Comparison of ENCODE assay signal across 10 cellular contexts in genomic region chrX:103586659-103587058, GRCh38. TPM values are rescaled to one million over a fixed set of nuclear protein-coding genes. Genes with fewer than 3 reads are reported as not detected.
DNase-seq lines count a peak whose midpoint lies in the region; ATAC-seq, FAIRE-seq and TF ChIP-seq lines count a peak whose summit lies in the region.
"Had no signal": no experiment of that assay in that cellular context is flagged by ENCODE, and none has a peak within 500 bp of the region (broad histone marks: within the 10 kb centered on the region; RNA-seq: fewer than 3 reads in every experiment).

No MANE protein-coding gene starts in this region.

- WGBS in esophagus, 2 donors = 40 to 63% methylated on average over 4 of the region's 4 CpGs

- POLR2A ChIA-PET in PC-3 (lab: Charles Lee; ENCODE audit: unreplicated experiment) = no interaction called here

- H3K9ac ChIP-seq in PC-3 (ENCODE audit: low read length) (peak overlapping the region; percentile 92; the same call in 1 of the 2 replicates), parathyroid adenoma (no peak overlapping the region)

- H2AFZ ChIP-seq in PC-3 (ENCODE audit: low read length) = 0 out of 2 replicates have a peak overlapping the region, but pooled peaks have one; percentile 96
- H2AFZ ChIP-seq in parathyroid adenoma = no peak overlapping the region

- DNase-seq in PC-3 (no peak), GM19239 (ENCODE audit: insufficient read length, low spot score) (no peak)
- DNase-seq: HCEC 1CT, Kasumi-1 had no signal

- H3F3A ChIP-seq in PC-3 (ENCODE audit: low read length, unreplicated experiment) = no peaks in the 10 kb centered on the region

- no TSS peak for BruUV-seq in PC-3 (replicated peaks; lab: Mats Ljungman, UMichigan)

- ATAC-seq in PC-3 (no peak), esophagus mucosa (no peak), HG03280 (IDR thresholded peaks at IDR 0.05; ENCODE audit: unreplicated experiment) (no peak), GM21515 (IDR thresholded peaks at IDR 0.05; ENCODE audit: unreplicated experiment) (no peak)

- H3K4me1 ChIP-seq in PC-3 (ENCODE audit: insufficient read depth, low read length) (peaks cover 6% of the 10 kb centered on the region; the same call in 1 of the 2 replicates), esophagus (ENCODE audit: control insufficient read depth in 2 of 2, insufficient read depth in 2 of 2, low read length in 1 of 2) (no peaks in the 10 kb centered on the region), parathyroid adenoma (peaks cover 3% of the 10 kb centered on the region)

- H3K9me2 ChIP-seq in PC-3 (replicated peaks; ENCODE audit: low read length) = no peaks in the 10 kb centered on the region

- H3K27me3 ChIP-seq in PC-3 (ENCODE audit: low read length) (no peaks in the 10 kb centered on the region), esophagus (ENCODE audit: control insufficient read depth in 1 of 2, insufficient read depth in 2 of 2, low read length in 2 of 2) (no peaks in the 10 kb centered on the region), parathyroid adenoma (ENCODE audit: control insufficient read depth, insufficient read depth, low read length) (no peaks in the 10 kb centered on the region)

- no peak for FAIRE-seq in GM19239 (lab: Jason Lieb, UNC)

- H3K4me2 ChIP-seq in PC-3 (ENCODE audit: low read length) = peak overlapping the region; percentile 90
- peak overlapping the region; percentile 68 for H3K4me2 ChIP-seq in parathyroid adenoma (ENCODE audit: low read length)

- peak overlapping the region; percentile 98 for H3K4me3 ChIP-seq in PC-3 (ENCODE audit: low read length)
- H3K4me3 ChIP-seq in esophagus (ENCODE audit: low read depth in 1 of 2, low read length in 2 of 2) = peak overlapping the region; percentile 69 to 89
- H3K4me3 ChIP-seq in parathyroid adenoma (ENCODE audit: low read depth, low read length) = peak overlapping the region; percentile 78

- no peak for TF ChIP-seq CTCF in C4-2B (conservative IDR thresholded peaks at IDR 0.05)
- no peak for TF ChIP-seq CTCF in PC-3 (conservative IDR thresholded peaks at IDR 0.05; ENCODE audit: low read depth, low read length)
- TF ChIP-seq CTCF in parathyroid adenoma (IDR thresholded peaks at IDR 0.05) = no peak

- CTCF ChIA-PET in PC-3 (lab: Charles Lee) = no interaction called here

- intact Hi-C loops in PC-3 (cut with micrococcal nuclease) = loop anchor here (5.0 kb wide), 2 partner anchors 41 to 54 kb away; partner anchors contain the start of gene TCEAL1

- no peaks in the 10 kb centered on the region for H3K36me3 ChIP-seq in PC-3 (ENCODE audit: low read depth, low read length)
- H3K36me3 ChIP-seq in esophagus (ENCODE audit: control insufficient read depth in 2 of 2, insufficient read depth in 2 of 2, low read length in 1 of 2) = no peaks in the 10 kb centered on the region
- H3K36me3 ChIP-seq in parathyroid adenoma (ENCODE audit: control insufficient read depth, insufficient read depth, low read length) = no peaks in the 10 kb centered on the region

- H3K27ac ChIP-seq in C4-2B (peak overlapping the region; percentile 90), PC-3 (ENCODE audit: low read length) (no peak overlapping the region), esophagus (ENCODE audit: low read depth in 2 of 2, low read length in 1 of 2) (no peak overlapping the region), parathyroid adenoma (peak overlapping the region; percentile 92)

- H3K79me2 ChIP-seq in PC-3 (ENCODE audit: low read length) (peaks cover 27% of the 10 kb centered on the region), parathyroid adenoma (no peaks in the 10 kb centered on the region)

- H4K20me1 ChIP-seq in PC-3 (ENCODE audit: low read length) = no peaks in the 10 kb centered on the region

- H3K9me3 ChIP-seq in PC-3 (ENCODE audit: low read length) = no peaks in the 10 kb centered on the region
- H3K9me3 ChIP-seq in esophagus (ENCODE audit: control insufficient read depth in 2 of 2, insufficient read depth in 1 of 2, low read depth in 1 of 2, low read length in 1 of 2) = no peaks in the 10 kb centered on the region
- H3K9me3 ChIP-seq in parathyroid adenoma (ENCODE audit: control insufficient read depth, low read length) = no peaks in the 10 kb centered on the region

RNA-seq across cellular contexts. Expression of gene TCEAL4, which starts 1.3 kb away (rescaled TPM):
- total RNA-seq in PC-3 (2014; rRNA removed) (29.8 and 40.8 TPM in 2 replicates), esophagus mucosa (25.7 TPM)
- polyA plus RNA-seq in esophagus = 100 to 1,000 TPM in 1 of 2 donors, 10 to 100 TPM in 1; 94.8 to 124 TPM

RNA-seq across cellular contexts. Expression of gene TCEAL3, which starts 21.1 kb away (rescaled TPM):
- 18.3 and 21.1 TPM in 2 replicates for total RNA-seq in PC-3 (2014; rRNA removed)
- polyA plus RNA-seq in esophagus = 10 to 100 TPM in 1 of 2 donors, 1 to 10 TPM in 1; 9.5 to 19.7 TPM
- 2.9 TPM for total RNA-seq in esophagus mucosa

RNA-seq across cellular contexts. Expression of gene TCEAL1, which starts 42.1 kb away (rescaled TPM):
- total RNA-seq in PC-3 (2014; rRNA removed) (22.8 and 26.3 TPM in 2 replicates), esophagus mucosa (6.1 TPM)
- 10 to 100 TPM; 13.3 to 25.9 TPM for polyA plus RNA-seq in esophagus

Comparison
In these comparisons a context has a peak if more than half of its experiments do, and no peak if none do; other contexts are left out.
1. H3K27ac ChIP-seq: peak in C4-2B (single experiment) and parathyroid adenoma (single experiment); none in PC-3 (single experiment) and esophagus (0 of 2).
2. Peak in every context shown above with its lines, with median percentiles within 50 percentile points of each other: H3K4me3 ChIP-seq.